1 cellular context compared by ENCODE assay signal in genomic region chr19:48354332-48354992, GRCh38.
TF ChIP-seq lines count a peak whose summit lies in the region.

No MANE protein-coding gene starts in this region.

TF ChIP-seq in HepG2, 621 proteins besides CTCF, POLR2A, EP300 and RAD21 (continued from another document and continues in another):
- TF ChIP-seq ZNF513 (CRISPR knock-in tag; conservative IDR thresholded peaks at IDR 0.05) (no peak), ZBTB10 (CRISPR knock-in tag; IDR thresholded peaks at IDR 0.05; ENCODE audit: borderline replicate concordance) (no peak), NR1H2 (CRISPR knock-in tag; IDR thresholded peaks at IDR 0.05; ENCODE audit: borderline replicate concordance, low read depth) (no peak), IKZF5 (CRISPR knock-in tag; IDR thresholded peaks at IDR 0.05) (peak; percentile 84), CREB3 (CRISPR knock-in tag; IDR thresholded peaks at IDR 0.05) (no peak), TAF15 (IDR thresholded peaks at IDR 0.05; ENCODE audit: low read depth, low read length, poor library complexity, severe bottlenecking) (no peak), ZFP37 (CRISPR knock-in tag; IDR thresholded peaks at IDR 0.05; ENCODE audit: borderline replicate concordance) (no peak), ZNF776 (CRISPR knock-in tag; IDR thresholded peaks at IDR 0.05) (no peak), CC2D1A (CRISPR knock-in tag; IDR thresholded peaks at IDR 0.05) (no peak), GATA4 (IDR thresholded peaks at IDR 0.05; ENCODE audit: borderline replicate concordance, low read depth) (peak; percentile 73), SOX5 (CRISPR knock-in tag; IDR thresholded peaks at IDR 0.05; ENCODE audit: borderline replicate concordance) (peak; percentile 99), JUNB (CRISPR knock-in tag; IDR thresholded peaks at IDR 0.05; ENCODE audit: borderline replicate concordance) (peak; percentile 95), ELK4 (CRISPR knock-in tag; IDR thresholded peaks at IDR 0.05; ENCODE audit: borderline replicate concordance) (no peak), AKNA (CRISPR knock-in tag; IDR thresholded peaks at IDR 0.05; ENCODE audit: borderline replicate concordance) (no peak), CREBL2 (CRISPR knock-in tag; IDR thresholded peaks at IDR 0.05; ENCODE audit: borderline replicate concordance) (no peak), HOXA7 (CRISPR knock-in tag; IDR thresholded peaks at IDR 0.05) (no peak), ZSCAN29 (CRISPR knock-in tag; conservative IDR thresholded peaks at IDR 0.05) (peak; percentile 84), EEA1 (CRISPR knock-in tag; IDR thresholded peaks at IDR 0.05; ENCODE audit: borderline replicate concordance) (no peak), MXD3 (CRISPR knock-in tag; IDR thresholded peaks at IDR 0.05) (no peak), RARG (CRISPR knock-in tag; IDR thresholded peaks at IDR 0.05; ENCODE audit: low read depth) (no peak), ZNF724P (CRISPR knock-in tag; IDR thresholded peaks at IDR 0.05; ENCODE audit: borderline replicate concordance) (no peak), ZNF407 (CRISPR knock-in tag; IDR thresholded peaks at IDR 0.05; ENCODE audit: not compliant biosample characterization) (no peak), BCL6 (CRISPR knock-in tag; IDR thresholded peaks at IDR 0.05) (peak; percentile 70), POLR2AphosphoS5 (IDR thresholded peaks at IDR 0.05; ENCODE audit: low read depth, low read length) (no peak)
